In the genomic region with DNA sequence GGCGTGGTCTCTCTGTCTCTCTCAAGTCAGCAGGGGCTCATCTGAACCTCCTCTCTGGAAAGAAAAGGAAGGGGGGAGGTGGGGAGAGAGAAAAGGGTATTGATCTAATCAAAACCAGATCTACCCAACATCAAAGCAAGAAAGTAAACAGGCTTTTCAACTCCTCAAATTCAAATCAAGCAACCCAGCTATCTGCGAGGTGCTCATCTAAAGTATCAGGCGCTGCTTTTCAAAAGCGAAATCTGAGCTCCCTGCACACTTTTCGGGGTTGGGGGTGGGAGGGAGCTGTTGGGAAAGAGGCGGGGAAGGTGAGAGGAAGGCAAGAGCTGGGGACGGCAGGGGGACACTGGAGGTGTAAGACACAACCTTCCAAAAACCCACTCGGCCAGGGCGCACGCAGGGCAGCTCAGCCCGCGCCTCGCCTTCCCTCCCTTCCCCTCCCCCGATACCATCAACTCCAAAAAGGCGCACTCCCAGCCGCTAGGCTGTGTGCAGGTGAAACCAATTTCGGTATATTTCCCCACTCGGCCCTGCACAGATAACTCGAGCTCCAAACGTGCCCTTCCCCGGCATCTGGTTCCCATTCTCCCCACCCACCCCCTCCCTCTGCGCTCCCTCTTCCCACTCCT, we compare ENCODE assay signal across 9 cellular contexts. TPM values are rescaled to one million over a fixed set of nuclear protein-coding genes. Genes with fewer than 3 reads are reported as not detected.
DNase-seq lines count a peak whose midpoint lies in the region; ATAC-seq, FAIRE-seq and TF ChIP-seq lines count a peak whose summit lies in the region.
"Had no signal": no experiment of that assay in that cellular context is flagged by ENCODE, and none has a peak within 500 bp of the region (broad histone marks: within the 10 kb centered on the region; RNA-seq: fewer than 3 reads in every experiment).

No MANE protein-coding gene starts in this region.

- H3K4me3 ChIP-seq in AG09309 (ENCODE audit: control insufficient read depth, low read depth, low read length) (peak overlapping the region; percentile 55), colonic mucosa (peak overlapping the region; percentile 86), neural cell (ENCODE audit: low read length) (no peak overlapping the region)
- H3K4me3 ChIP-seq: lower lobe of right lung had no signal

- no peaks in the 10 kb centered on the region for H3K79me2 ChIP-seq in neural cell (replicated peaks; ENCODE audit: insufficient read depth, low read length)

- peak overlapping the region; percentile 45 for H3K27ac ChIP-seq in colonic mucosa
- H3K27ac ChIP-seq in neural cell (ENCODE audit: low read length), result peak overlapping the region; percentile 74
- H3K27ac ChIP-seq: lower lobe of right lung had no signal

- FAIRE-seq in HTR-8/SVneo (lab: Jason Lieb, UNC), result peak; percentile 40

- peaks cover 9% of the 10 kb centered on the region for H3K4me1 ChIP-seq in colonic mucosa

- H3K36me3 ChIP-seq in colonic mucosa, result no peaks in the 10 kb centered on the region
- H3K36me3 ChIP-seq in neural cell (ENCODE audit: insufficient read depth, low read length), result no peaks in the 10 kb centered on the region
- H3K36me3 ChIP-seq: lower lobe of right lung had no signal

- peaks cover 25% of the 10 kb centered on the region for H4K20me1 ChIP-seq in neural cell (ENCODE audit: insufficient read depth)

- no peaks in the 10 kb centered on the region for H3K9me2 ChIP-seq in neural cell (ENCODE audit: insufficient read depth, low read length)

- H3K27me3 ChIP-seq in colonic mucosa, result no peaks in the 10 kb centered on the region
- no peaks in the 10 kb centered on the region for H3K27me3 ChIP-seq in neural cell (ENCODE audit: insufficient read depth, low read depth, low read length)

- TF ChIP-seq CTCF in AG09309 (IDR thresholded peaks at IDR 0.05; ENCODE audit: control insufficient read depth, insufficient read depth, low read depth, low read length, missing control alignments), result no peak
- no peak for TF ChIP-seq CTCF in colonic mucosa (IDR thresholded peaks at IDR 0.05)
- TF ChIP-seq CTCF in neural cell (IDR thresholded peaks at IDR 0.05; ENCODE audit: poor library complexity, severe bottlenecking), result no peak

- peak overlapping the region in 1 of 2 donors; percentile 46 for H3K9ac ChIP-seq in colonic mucosa (ENCODE audit: low read depth in 2 of 2, low read length in 2 of 2)
- H3K9ac ChIP-seq in neural cell (ENCODE audit: low read length), result peak overlapping the region; percentile 86

- DNase-seq in AG09309 (ENCODE audit: low read depth) (no peak), HTR-8/SVneo (ENCODE audit: insufficient read length, low spot score) (no peak), colonic mucosa (peak; percentile 38)
- DNase-seq: lower lobe of right lung had no signal

- H2AFZ ChIP-seq in neural cell (ENCODE audit: low read depth, low read length), result no peak overlapping the region

- no peak for TF ChIP-seq EP300 in neural cell (conservative IDR thresholded peaks at IDR 0.05; ENCODE audit: poor library complexity, severe bottlenecking)

- H3F3A ChIP-seq in neural cell (ENCODE audit: insufficient read depth, low read length, poor library complexity, severe bottlenecking), result no peaks in the 10 kb centered on the region

- TF ChIP-seq RAD21 in neural cell (conservative IDR thresholded peaks at IDR 0.05), result no peak

- intact Hi-C loops in colonic mucosa (cut with DNase I), result loop anchor here (5.0 kb wide), 2 partner anchors 101 to 271 kb away; no protein-coding TSS in a partner anchor

- ATAC-seq in HG02759 (IDR thresholded peaks at IDR 0.05; ENCODE audit: unreplicated experiment), result no peak
- ATAC-seq in GM21360 (IDR thresholded peaks at IDR 0.05; ENCODE audit: unreplicated experiment), result no peak
- no peak for ATAC-seq in HG02973 (IDR thresholded peaks at IDR 0.05; ENCODE audit: unreplicated experiment)
- ATAC-seq in activated CD4-positive, CD25-positive, alpha-beta regulatory T cell treated with anti-CD3 and anti-CD28 coated beads, Interleukin-2, amount 50 U/mL, for 24 hours, result no peak
- ATAC-seq: lower lobe of right lung had no signal

- peak overlapping the region; percentile 86 for H3K4me2 ChIP-seq in neural cell (ENCODE audit: low read length)

- H3K9me3 ChIP-seq in colonic mucosa (no peaks in the 10 kb centered on the region), neural cell (ENCODE audit: low read length) (no peaks in the 10 kb centered on the region)
- H3K9me3 ChIP-seq: lower lobe of right lung had no signal

TF ChIP-seq in neural cell, 6 proteins besides CTCF, POLR2A, EP300 and RAD21:
- TF ChIP-seq, protein P1, sequence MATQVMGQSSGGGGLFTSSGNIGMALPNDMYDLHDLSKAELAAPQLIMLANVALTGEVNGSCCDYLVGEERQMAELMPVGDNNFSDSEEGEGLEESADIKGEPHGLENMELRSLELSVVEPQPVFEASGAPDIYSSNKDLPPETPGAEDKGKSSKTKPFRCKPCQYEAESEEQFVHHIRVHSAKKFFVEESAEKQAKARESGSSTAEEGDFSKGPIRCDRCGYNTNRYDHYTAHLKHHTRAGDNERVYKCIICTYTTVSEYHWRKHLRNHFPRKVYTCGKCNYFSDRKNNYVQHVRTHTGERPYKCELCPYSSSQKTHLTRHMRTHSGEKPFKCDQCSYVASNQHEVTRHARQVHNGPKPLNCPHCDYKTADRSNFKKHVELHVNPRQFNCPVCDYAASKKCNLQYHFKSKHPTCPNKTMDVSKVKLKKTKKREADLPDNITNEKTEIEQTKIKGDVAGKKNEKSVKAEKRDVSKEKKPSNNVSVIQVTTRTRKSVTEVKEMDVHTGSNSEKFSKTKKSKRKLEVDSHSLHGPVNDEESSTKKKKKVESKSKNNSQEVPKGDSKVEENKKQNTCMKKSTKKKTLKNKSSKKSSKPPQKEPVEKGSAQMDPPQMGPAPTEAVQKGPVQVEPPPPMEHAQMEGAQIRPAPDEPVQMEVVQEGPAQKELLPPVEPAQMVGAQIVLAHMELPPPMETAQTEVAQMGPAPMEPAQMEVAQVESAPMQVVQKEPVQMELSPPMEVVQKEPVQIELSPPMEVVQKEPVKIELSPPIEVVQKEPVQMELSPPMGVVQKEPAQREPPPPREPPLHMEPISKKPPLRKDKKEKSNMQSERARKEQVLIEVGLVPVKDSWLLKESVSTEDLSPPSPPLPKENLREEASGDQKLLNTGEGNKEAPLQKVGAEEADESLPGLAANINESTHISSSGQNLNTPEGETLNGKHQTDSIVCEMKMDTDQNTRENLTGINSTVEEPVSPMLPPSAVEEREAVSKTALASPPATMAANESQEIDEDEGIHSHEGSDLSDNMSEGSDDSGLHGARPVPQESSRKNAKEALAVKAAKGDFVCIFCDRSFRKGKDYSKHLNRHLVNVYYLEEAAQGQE (IDR thresholded peaks at IDR 0.05; ENCODE audit: borderline replicate concordance), result no peak
- TF ChIP-seq SMC3 (conservative IDR thresholded peaks at IDR 0.05; ENCODE audit: poor library complexity) (peak; percentile 9), POLR2AphosphoS5 (IDR thresholded peaks at IDR 0.05) (no peak), MXI1 (conservative IDR thresholded peaks at IDR 0.05; ENCODE audit: poor library complexity, severe bottlenecking) (no peak), TAF1 (IDR thresholded peaks at IDR 0.05; ENCODE audit: low read depth) (no peak), EZH2 (IDR thresholded peaks at IDR 0.05; ENCODE audit: borderline replicate concordance, insufficient read depth, low read length, poor library complexity, severe bottlenecking) (no peak)
TF ChIP-seq in neural cell: peak in this region for 1.

RNA-seq across cellular contexts. Expression of a gene that starts 2.7 kb away (rescaled TPM):
- 10 to 100 TPM; 38.0 to 41.6 TPM for total RNA-seq in colonic mucosa
- polyA plus RNA-seq in neural cell, result 26.7 and 33.1 TPM in 2 replicates
- polyA minus RNA-seq in neural cell, result 51.4 and 54.0 TPM in 2 replicates
